Comparison of ENCODE assay signal across 1 cellular context in genomic region chr3:100463002-100463401, GRCh38.
TF ChIP-seq lines count a peak whose summit lies in the region.

No MANE protein-coding gene starts in this region.

TF ChIP-seq in GM23338, 12 proteins besides CTCF, POLR2A, EP300 and RAD21 (continued from another document):
- TF ChIP-seq ZNF462 (CRISPR knock-in tag; IDR thresholded peaks at IDR 0.05) (no peak), ZNF331 (CRISPR knock-in tag; IDR thresholded peaks at IDR 0.05; ENCODE audit: low read depth) (no peak), NANOG (IDR thresholded peaks at IDR 0.05; ENCODE audit: borderline replicate concordance) (no peak), CREB1 (CRISPR knock-in tag; IDR thresholded peaks at IDR 0.05; ENCODE audit: low read depth) (no peak), ETS1 (IDR thresholded peaks at IDR 0.05) (no peak)
TF ChIP-seq in GM23338: peak in this region for 0.
